ENCODE assay signal across 7 cellular contexts in the genomic region with DNA sequence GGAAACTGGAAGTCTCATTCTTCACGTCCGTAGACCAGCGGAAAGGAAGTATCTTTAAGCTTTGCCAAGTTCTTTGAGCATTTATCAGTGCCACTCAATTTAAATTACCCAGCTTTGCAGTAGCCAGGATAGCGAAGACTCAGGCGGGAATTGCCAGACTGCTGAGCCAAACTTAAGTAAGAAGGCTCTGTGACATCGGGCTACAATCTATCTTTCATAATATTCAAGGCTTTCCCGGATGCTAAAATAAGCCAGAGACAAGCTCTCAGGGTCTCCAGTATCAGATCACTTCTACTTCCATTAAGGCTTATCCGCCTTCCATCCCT. TPM values are rescaled to one million over a fixed set of nuclear protein-coding genes. Genes with fewer than 3 reads are reported as not detected.
DNase-seq lines count a peak whose midpoint lies in the region; ATAC-seq lines count a peak whose summit lies in the region.

No MANE protein-coding gene starts in this region.

- peak; percentile 29 for ATAC-seq in GM19395 (IDR thresholded peaks at IDR 0.05; ENCODE audit: unreplicated experiment)
- peak; percentile 19 for ATAC-seq in HG03103 (IDR thresholded peaks at IDR 0.05; ENCODE audit: low read depth, unreplicated experiment)
- peak; percentile 2 for ATAC-seq in activated naive CD8-positive, alpha-beta T cell treated with anti-CD3 and anti-CD28 coated beads, Interleukin-2, amount 10 ng/mL, durations not matched to agents 7 days and 5 days (ENCODE audit: low read depth)

- POLR2A ChIA-PET in activated naive CD8-positive, alpha-beta T cell treated with anti-CD3 and anti-CD28 coated beads, Interleukin-2, amount 10 ng/mL, durations not matched to agents 7 days and 5 days (lab: Charles Lee): interaction anchor here (0.6 to 3.2 kb wide), 14 partner anchors 9 to 1251 kb away, joined by 3 to 29 read pairs (median 4); a partner anchor contains a TSS

- H3K9me3 Mint-ChIP-seq in activated naive CD8-positive, alpha-beta T cell treated with anti-CD3 and anti-CD28 coated beads, Interleukin-2, amount 10 ng/mL, durations not matched to agents 7 days and 5 days: no peaks in the 10 kb centered on the region
- H3K9me3 Mint-ChIP-seq in immature natural killer cell: no peaks in the 10 kb centered on the region

- peaks cover 0 to 15% (median 8%) of the 10 kb centered on the region in 5 donors for H3K36me3 ChIP-seq in subcutaneous abdominal adipose tissue (ENCODE audit: control insufficient read depth in 5 of 5, insufficient read depth in 5 of 5, low read length in 5 of 5)

- no peak for DNase-seq in activated naive CD8-positive, alpha-beta T cell treated with anti-CD3 and anti-CD28 coated beads, Interleukin-2, amount 10 ng/mL, durations not matched to agents 7 days and 5 days
- DNase-seq in immature natural killer cell (no peak), medulla oblongata (ENCODE audit: extremely low spot score) (no peak), D341Med (ENCODE audit: low spot score) (no peak)

- peak overlapping the region; percentile 96 for H3K4me3 Mint-ChIP-seq in activated naive CD8-positive, alpha-beta T cell treated with anti-CD3 and anti-CD28 coated beads, Interleukin-2, amount 10 ng/mL, durations not matched to agents 7 days and 5 days
- H3K4me3 Mint-ChIP-seq in immature natural killer cell: peak overlapping the region; percentile 97 to 99 (median 98)

- peak overlapping the region; percentile 57 to 95 (median 86) for H3K9ac ChIP-seq in subcutaneous abdominal adipose tissue (ENCODE audit: low read length in 5 of 5)

- peaks cover 2 to 14% (median 12%) of the 10 kb centered on the region in 5 donors for H3K4me1 ChIP-seq in subcutaneous abdominal adipose tissue (ENCODE audit: control insufficient read depth in 5 of 5, insufficient read depth in 5 of 5, low read length in 5 of 5)

- peak overlapping the region; percentile 95 for H3K27ac Mint-ChIP-seq in activated naive CD8-positive, alpha-beta T cell treated with anti-CD3 and anti-CD28 coated beads, Interleukin-2, amount 10 ng/mL, durations not matched to agents 7 days and 5 days
- peak overlapping the region; percentile 90 to 95 (median 94) for H3K27ac Mint-ChIP-seq in immature natural killer cell

- H3K27me3 ChIP-seq in subcutaneous abdominal adipose tissue (ENCODE audit: control insufficient read depth in 5 of 5, insufficient read depth in 4 of 5, low read length in 5 of 5): no peaks in the 10 kb centered on the region

- H3K36me3 Mint-ChIP-seq in activated naive CD8-positive, alpha-beta T cell treated with anti-CD3 and anti-CD28 coated beads, Interleukin-2, amount 10 ng/mL, durations not matched to agents 7 days and 5 days: peaks cover 9% of the 10 kb centered on the region
- peaks cover 0 to 10% (median 4%) of the 10 kb centered on the region in 3 donors for H3K36me3 Mint-ChIP-seq in immature natural killer cell

- no peaks in the 10 kb centered on the region for H3K9me3 ChIP-seq in subcutaneous abdominal adipose tissue (ENCODE audit: control insufficient read depth in 5 of 5, low read length in 5 of 5)

- peak overlapping the region; percentile 85 to 97 (median 94) for H3K4me3 ChIP-seq in subcutaneous abdominal adipose tissue (ENCODE audit: low read depth in 1 of 5, low read length in 5 of 5)

- no peaks in the 10 kb centered on the region for H3K27me3 Mint-ChIP-seq in activated naive CD8-positive, alpha-beta T cell treated with anti-CD3 and anti-CD28 coated beads, Interleukin-2, amount 10 ng/mL, durations not matched to agents 7 days and 5 days
- peaks cover 0 to 11% (median 3%) of the 10 kb centered on the region in 3 donors for H3K27me3 Mint-ChIP-seq in immature natural killer cell (ENCODE audit: low read depth in 3 of 3)

- peaks cover 25% of the 10 kb centered on the region for H3K4me1 Mint-ChIP-seq in activated naive CD8-positive, alpha-beta T cell treated with anti-CD3 and anti-CD28 coated beads, Interleukin-2, amount 10 ng/mL, durations not matched to agents 7 days and 5 days
- H3K4me1 Mint-ChIP-seq in immature natural killer cell: peaks cover 16 to 27% of the 10 kb centered on the region in 2 donors

- H3K27ac ChIP-seq in subcutaneous abdominal adipose tissue (ENCODE audit: low read depth, low read length): peak overlapping the region; percentile 80

RNA-seq across cellular contexts. Expression of a gene that starts 0.4 kb away (rescaled TPM):
- total RNA-seq in activated naive CD8-positive, alpha-beta T cell treated with anti-CD3 and anti-CD28 coated beads, Interleukin-2, amount 10 ng/mL, durations not matched to agents 7 days and 5 days: 10 to 100 TPM; 20.1 TPM
- polyA plus RNA-seq in immature natural killer cell: 1 to 10 TPM in 1 of 3 donors, under 1 TPM in 2; 0.68 to 2.4 (median 0.72) TPM
